In the genomic region with DNA sequence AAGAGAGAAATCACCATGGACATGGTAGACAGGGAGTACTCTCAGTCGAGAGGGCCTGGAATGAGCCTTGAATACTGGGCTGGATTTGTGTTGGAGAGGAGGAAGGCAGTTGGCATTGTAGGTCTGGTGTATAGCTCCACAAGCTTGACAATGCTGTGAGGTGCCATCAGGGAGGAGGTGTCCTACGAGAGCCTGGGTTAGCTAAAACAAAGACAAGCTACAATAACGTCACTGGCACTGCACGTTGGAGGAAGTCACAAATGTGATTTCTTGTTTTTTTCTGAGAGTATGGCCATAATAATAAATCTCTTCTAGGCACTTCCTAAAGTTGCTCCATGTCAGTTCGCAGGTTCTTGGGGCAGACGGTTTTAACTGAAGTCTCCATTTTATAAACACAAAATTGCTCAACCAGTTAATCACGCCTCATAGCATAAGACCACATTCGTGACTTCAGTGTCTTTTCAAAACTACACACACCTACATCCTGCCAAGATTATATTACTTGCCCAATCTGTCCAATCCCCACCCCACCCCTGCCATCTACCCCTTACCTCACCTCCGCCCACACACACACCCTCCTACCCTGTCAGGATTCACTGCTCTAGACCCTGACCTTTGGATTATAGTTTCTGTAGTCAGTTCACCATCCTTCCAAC, we compare ENCODE assay signal across 1 cellular context.
TF ChIP-seq lines count a peak whose summit lies in the region.

No MANE protein-coding gene starts in this region.

TF ChIP-seq in GM12878, 131 proteins besides CTCF, POLR2A, EP300 and RAD21 (continued from another document and continues in another):
- TF ChIP-seq BHLHE40 (IDR thresholded peaks at IDR 0.05; ENCODE audit: borderline replicate concordance in 1 of 2, low read depth in 2 of 2, low read length in 1 of 2) (peak in 1 of 2 experiments; percentile 73; a peak in 2 of 4 replicates), KAT2A (conservative IDR thresholded peaks at IDR 0.05; ENCODE audit: control insufficient read depth, low read depth, low read length) (no peak), CREB1 (IDR thresholded peaks at IDR 0.05; ENCODE audit: low read depth) (0 out of 2 replicates have a peak, but pooled peaks have one; percentile 25), ASH2L (IDR thresholded peaks at IDR 0.05; ENCODE audit: borderline replicate concordance, low read depth) (no peak), JUND (IDR thresholded peaks at IDR 0.05; ENCODE audit: low read depth, low read length) (no peak), ZSCAN29 (IDR thresholded peaks at IDR 0.05) (no peak), SIX5 (IDR thresholded peaks at IDR 0.05; ENCODE audit: low read depth, low read length, severe bottlenecking) (peak; percentile 1), POU2F2 (IDR thresholded peaks at IDR 0.05; ENCODE audit: borderline replicate concordance, low read depth, low read length) (no peak), ETV6 (conservative IDR thresholded peaks at IDR 0.05 in 1 of 2, IDR thresholded peaks at IDR 0.05 in 1 of 2; ENCODE audit: borderline replicate concordance in 1 of 2, low read depth in 1 of 2) (no peak; a peak in 1 of 4 replicates), RBBP5 (conservative IDR thresholded peaks at IDR 0.05) (no peak), CHD1 (IDR thresholded peaks at IDR 0.05; ENCODE audit: low read depth, low read length) (no peak), MYC (IDR thresholded peaks at IDR 0.05; ENCODE audit: insufficient read depth, insufficient read length, insufficient replicate concordance, low read length, severe bottlenecking) (no peak), STAT1 (conservative IDR thresholded peaks at IDR 0.05) (no peak), NR2C2 (IDR thresholded peaks at IDR 0.05; ENCODE audit: borderline replicate concordance, control insufficient read depth, insufficient read length, low read depth) (no peak), CBFB (IDR thresholded peaks at IDR 0.05; ENCODE audit: low read depth) (0 out of 2 replicates have a peak, but pooled peaks have one; percentile 20), FOXM1 (IDR thresholded peaks at IDR 0.05; ENCODE audit: low read depth, low read length) (peak; percentile 86; the same call in 1 of the 2 replicates), TAF1 (IDR thresholded peaks at IDR 0.05; ENCODE audit: borderline replicate concordance, low read depth, low read length) (peak; percentile 11; the same call in 1 of the 2 replicates), GATAD2B (conservative IDR thresholded peaks at IDR 0.05; ENCODE audit: low read depth) (no peak), NRF1 (conservative IDR thresholded peaks at IDR 0.05; ENCODE audit: low read depth, low read length) (no peak), RELA (IDR thresholded peaks at IDR 0.05; ENCODE audit: borderline replicate concordance, partially characterized antibody) (no peak), MTA3 (IDR thresholded peaks at IDR 0.05; ENCODE audit: borderline replicate concordance, low read length) (peak; percentile 67; the same call in 1 of the 2 replicates), CBX3 (IDR thresholded peaks at IDR 0.05; ENCODE audit: borderline replicate concordance, low read depth) (no peak), SUZ12 (IDR thresholded peaks at IDR 0.05; ENCODE audit: unreplicated experiment) (no peak), IRF4 (IDR thresholded peaks at IDR 0.05; ENCODE audit: low read depth, low read length) (no peak; the same call in 1 of the 2 replicates), TCF7 (IDR thresholded peaks at IDR 0.05; ENCODE audit: borderline replicate concordance) (no peak; the same call in 1 of the 2 replicates), NFYA (IDR thresholded peaks at IDR 0.05; ENCODE audit: borderline replicate concordance, low read depth, low read length) (no peak), EZH2 (IDR thresholded peaks at IDR 0.05; ENCODE audit: borderline replicate concordance, control insufficient read depth, low read depth, low read length) (no peak)
- TF ChIP-seq, protein P1, sequence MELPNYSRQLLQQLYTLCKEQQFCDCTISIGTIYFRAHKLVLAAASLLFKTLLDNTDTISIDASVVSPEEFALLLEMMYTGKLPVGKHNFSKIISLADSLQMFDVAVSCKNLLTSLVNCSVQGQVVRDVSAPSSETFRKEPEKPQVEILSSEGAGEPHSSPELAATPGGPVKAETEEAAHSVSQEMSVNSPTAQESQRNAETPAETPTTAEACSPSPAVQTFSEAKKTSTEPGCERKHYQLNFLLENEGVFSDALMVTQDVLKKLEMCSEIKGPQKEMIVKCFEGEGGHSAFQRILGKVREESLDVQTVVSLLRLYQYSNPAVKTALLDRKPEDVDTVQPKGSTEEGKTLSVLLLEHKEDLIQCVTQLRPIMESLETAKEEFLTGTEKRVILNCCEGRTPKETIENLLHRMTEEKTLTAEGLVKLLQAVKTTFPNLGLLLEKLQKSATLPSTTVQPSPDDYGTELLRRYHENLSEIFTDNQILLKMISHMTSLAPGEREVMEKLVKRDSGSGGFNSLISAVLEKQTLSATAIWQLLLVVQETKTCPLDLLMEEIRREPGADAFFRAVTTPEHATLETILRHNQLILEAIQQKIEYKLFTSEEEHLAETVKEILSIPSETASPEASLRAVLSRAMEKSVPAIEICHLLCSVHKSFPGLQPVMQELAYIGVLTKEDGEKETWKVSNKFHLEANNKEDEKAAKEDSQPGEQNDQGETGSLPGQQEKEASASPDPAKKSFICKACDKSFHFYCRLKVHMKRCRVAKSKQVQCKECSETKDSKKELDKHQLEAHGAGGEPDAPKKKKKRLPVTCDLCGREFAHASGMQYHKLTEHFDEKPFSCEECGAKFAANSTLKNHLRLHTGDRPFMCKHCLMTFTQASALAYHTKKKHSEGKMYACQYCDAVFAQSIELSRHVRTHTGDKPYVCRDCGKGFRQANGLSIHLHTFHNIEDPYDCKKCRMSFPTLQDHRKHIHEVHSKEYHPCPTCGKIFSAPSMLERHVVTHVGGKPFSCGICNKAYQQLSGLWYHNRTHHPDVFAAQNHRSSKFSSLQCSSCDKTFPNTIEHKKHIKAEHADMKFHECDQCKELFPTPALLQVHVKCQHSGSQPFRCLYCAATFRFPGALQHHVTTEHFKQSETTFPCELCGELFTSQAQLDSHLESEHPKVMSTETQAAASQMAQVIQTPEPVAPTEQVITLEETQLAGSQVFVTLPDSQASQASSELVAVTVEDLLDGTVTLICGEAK (IDR thresholded peaks at IDR 0.05; ENCODE audit: borderline replicate concordance), result no peak
- TF ChIP-seq, protein P2, sequence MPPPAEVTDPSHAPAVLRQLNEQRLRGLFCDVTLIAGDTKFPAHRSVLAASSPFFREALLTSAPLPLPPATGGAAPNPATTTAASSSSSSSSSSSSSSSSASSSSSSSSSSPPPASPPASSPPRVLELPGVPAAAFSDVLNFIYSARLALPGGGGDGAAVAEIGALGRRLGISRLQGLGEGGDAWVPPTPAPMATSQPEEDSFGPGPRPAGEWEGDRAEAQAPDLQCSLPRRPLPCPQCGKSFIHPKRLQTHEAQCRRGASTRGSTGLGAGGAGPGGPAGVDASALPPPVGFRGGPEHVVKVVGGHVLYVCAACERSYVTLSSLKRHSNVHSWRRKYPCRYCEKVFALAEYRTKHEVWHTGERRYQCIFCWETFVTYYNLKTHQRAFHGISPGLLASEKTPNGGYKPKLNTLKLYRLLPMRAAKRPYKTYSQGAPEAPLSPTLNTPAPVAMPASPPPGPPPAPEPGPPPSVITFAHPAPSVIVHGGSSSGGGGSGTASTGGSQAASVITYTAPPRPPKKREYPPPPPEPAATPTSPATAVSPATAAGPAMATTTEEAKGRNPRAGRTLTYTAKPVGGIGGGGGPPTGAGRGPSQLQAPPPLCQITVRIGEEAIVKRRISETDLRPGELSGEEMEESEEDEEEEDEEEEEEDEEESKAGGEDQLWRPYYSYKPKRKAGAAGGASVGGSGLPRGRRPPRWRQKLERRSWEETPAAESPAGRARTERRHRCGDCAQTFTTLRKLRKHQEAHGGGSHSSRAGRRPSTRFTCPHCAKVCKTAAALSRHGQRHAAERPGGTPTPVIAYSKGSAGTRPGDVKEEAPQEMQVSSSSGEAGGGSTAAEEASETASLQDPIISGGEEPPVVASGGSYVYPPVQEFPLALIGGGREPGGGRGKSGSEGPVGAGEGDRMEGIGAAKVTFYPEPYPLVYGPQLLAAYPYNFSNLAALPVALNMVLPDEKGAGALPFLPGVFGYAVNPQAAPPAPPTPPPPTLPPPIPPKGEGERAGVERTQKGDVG (CRISPR knock-in tag; IDR thresholded peaks at IDR 0.05), result no peak
- TF ChIP-seq, protein P3, sequence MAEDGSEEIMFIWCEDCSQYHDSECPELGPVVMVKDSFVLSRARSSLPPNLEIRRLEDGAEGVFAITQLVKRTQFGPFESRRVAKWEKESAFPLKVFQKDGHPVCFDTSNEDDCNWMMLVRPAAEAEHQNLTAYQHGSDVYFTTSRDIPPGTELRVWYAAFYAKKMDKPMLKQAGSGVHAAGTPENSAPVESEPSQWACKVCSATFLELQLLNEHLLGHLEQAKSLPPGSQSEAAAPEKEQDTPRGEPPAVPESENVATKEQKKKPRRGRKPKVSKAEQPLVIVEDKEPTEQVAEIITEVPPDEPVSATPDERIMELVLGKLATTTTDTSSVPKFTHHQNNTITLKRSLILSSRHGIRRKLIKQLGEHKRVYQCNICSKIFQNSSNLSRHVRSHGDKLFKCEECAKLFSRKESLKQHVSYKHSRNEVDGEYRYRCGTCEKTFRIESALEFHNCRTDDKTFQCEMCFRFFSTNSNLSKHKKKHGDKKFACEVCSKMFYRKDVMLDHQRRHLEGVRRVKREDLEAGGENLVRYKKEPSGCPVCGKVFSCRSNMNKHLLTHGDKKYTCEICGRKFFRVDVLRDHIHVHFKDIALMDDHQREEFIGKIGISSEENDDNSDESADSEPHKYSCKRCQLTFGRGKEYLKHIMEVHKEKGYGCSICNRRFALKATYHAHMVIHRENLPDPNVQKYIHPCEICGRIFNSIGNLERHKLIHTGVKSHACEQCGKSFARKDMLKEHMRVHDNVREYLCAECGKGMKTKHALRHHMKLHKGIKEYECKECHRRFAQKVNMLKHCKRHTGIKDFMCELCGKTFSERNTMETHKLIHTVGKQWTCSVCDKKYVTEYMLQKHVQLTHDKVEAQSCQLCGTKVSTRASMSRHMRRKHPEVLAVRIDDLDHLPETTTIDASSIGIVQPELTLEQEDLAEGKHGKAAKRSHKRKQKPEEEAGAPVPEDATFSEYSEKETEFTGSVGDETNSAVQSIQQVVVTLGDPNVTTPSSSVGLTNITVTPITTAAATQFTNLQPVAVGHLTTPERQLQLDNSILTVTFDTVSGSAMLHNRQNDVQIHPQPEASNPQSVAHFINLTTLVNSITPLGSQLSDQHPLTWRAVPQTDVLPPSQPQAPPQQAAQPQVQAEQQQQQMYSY (CRISPR knock-in tag; IDR thresholded peaks at IDR 0.05), result no peak
- TF ChIP-seq, protein P4, sequence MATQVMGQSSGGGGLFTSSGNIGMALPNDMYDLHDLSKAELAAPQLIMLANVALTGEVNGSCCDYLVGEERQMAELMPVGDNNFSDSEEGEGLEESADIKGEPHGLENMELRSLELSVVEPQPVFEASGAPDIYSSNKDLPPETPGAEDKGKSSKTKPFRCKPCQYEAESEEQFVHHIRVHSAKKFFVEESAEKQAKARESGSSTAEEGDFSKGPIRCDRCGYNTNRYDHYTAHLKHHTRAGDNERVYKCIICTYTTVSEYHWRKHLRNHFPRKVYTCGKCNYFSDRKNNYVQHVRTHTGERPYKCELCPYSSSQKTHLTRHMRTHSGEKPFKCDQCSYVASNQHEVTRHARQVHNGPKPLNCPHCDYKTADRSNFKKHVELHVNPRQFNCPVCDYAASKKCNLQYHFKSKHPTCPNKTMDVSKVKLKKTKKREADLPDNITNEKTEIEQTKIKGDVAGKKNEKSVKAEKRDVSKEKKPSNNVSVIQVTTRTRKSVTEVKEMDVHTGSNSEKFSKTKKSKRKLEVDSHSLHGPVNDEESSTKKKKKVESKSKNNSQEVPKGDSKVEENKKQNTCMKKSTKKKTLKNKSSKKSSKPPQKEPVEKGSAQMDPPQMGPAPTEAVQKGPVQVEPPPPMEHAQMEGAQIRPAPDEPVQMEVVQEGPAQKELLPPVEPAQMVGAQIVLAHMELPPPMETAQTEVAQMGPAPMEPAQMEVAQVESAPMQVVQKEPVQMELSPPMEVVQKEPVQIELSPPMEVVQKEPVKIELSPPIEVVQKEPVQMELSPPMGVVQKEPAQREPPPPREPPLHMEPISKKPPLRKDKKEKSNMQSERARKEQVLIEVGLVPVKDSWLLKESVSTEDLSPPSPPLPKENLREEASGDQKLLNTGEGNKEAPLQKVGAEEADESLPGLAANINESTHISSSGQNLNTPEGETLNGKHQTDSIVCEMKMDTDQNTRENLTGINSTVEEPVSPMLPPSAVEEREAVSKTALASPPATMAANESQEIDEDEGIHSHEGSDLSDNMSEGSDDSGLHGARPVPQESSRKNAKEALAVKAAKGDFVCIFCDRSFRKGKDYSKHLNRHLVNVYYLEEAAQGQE (IDR thresholded peaks at IDR 0.05; ENCODE audit: low read depth, low read length), result 0 out of 2 replicates have a peak, but pooled peaks have one; percentile 30
- TF ChIP-seq, protein P5, sequence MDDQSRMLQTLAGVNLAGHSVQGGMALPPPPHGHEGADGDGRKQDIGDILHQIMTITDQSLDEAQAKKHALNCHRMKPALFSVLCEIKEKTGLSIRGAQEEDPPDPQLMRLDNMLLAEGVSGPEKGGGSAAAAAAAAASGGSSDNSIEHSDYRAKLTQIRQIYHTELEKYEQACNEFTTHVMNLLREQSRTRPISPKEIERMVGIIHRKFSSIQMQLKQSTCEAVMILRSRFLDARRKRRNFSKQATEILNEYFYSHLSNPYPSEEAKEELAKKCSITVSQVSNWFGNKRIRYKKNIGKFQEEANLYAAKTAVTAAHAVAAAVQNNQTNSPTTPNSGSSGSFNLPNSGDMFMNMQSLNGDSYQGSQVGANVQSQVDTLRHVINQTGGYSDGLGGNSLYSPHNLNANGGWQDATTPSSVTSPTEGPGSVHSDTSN (IDR thresholded peaks at IDR 0.05; ENCODE audit: insufficient replicate concordance, low read depth, low read length), result peak; percentile 14
- TF ChIP-seq, protein P6, sequence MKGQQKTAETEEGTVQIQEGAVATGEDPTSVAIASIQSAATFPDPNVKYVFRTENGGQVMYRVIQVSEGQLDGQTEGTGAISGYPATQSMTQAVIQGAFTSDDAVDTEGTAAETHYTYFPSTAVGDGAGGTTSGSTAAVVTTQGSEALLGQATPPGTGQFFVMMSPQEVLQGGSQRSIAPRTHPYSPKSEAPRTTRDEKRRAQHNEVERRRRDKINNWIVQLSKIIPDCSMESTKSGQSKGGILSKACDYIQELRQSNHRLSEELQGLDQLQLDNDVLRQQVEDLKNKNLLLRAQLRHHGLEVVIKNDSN (IDR thresholded peaks at IDR 0.05; ENCODE audit: borderline replicate concordance, extremely low read length, insufficient read depth, low read depth, low read length), result no peak
- TF ChIP-seq, protein P7, sequence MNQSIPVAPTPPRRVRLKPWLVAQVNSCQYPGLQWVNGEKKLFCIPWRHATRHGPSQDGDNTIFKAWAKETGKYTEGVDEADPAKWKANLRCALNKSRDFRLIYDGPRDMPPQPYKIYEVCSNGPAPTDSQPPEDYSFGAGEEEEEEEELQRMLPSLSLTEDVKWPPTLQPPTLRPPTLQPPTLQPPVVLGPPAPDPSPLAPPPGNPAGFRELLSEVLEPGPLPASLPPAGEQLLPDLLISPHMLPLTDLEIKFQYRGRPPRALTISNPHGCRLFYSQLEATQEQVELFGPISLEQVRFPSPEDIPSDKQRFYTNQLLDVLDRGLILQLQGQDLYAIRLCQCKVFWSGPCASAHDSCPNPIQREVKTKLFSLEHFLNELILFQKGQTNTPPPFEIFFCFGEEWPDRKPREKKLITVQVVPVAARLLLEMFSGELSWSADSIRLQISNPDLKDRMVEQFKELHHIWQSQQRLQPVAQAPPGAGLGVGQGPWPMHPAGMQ (IDR thresholded peaks at IDR 0.05; ENCODE audit: borderline replicate concordance), result no peak
